In the genomic region with DNA sequence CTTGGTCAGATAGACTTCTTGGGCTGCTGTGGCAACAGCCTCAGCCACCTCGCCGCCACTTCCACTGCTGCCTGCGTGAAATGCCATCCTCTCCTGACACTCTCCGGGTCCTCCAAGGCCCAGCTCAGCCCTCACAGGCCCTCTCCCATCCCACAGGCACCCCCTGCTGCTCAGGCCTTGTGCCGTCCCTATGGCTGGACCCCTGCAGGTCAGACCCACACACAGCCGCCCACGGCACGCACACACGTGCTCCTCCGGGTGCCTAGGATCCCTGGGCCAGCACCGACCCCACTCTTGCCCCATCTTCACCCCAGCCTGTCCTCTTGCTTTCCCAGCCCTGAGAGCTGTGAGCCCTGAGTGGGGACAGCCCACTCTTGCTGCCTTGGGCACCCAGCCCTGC, we compare ENCODE assay signal across 32 cellular contexts. TPM values are rescaled to one million over a fixed set of nuclear protein-coding genes. Genes with fewer than 3 reads are reported as not detected.
DNase-seq lines count a peak whose midpoint lies in the region; ATAC-seq and TF ChIP-seq lines count a peak whose summit lies in the region.
"Had no signal": no experiment of that assay in that cellular context is flagged by ENCODE, and none has a peak within 500 bp of the region (broad histone marks: within the 10 kb centered on the region; RNA-seq: fewer than 3 reads in every experiment).

No MANE protein-coding gene starts in this region.

- no peaks in the 10 kb centered on the region for H3K9me3 ChIP-seq in right atrium auricular region
- no peaks in the 10 kb centered on the region for H3K9me3 ChIP-seq in effector memory CD4-positive, alpha-beta T cell (ENCODE audit: control insufficient read depth, low read length)
- H3K9me3 ChIP-seq: BE2C, HAP-1, MG63, SJCRH30 had no signal

- no peak for ATAC-seq in activated T-cell treated with anti-CD3 and anti-CD28 coated beads, Interleukin-2, amount 50 U/mL, for 72 hours (replicated peaks in 1 of 2)
- no peak for ATAC-seq in GM19455 (IDR thresholded peaks at IDR 0.05; ENCODE audit: unreplicated experiment)
- ATAC-seq: GM23338, Right ventricle myocardium inferior had no signal

- no peak overlapping the region for H3K4me3 ChIP-seq in right atrium auricular region
- H3K4me3 ChIP-seq in effector memory CD4-positive, alpha-beta T cell (ENCODE audit: insufficient read depth, low read depth, low read length, poor library complexity, severe bottlenecking): no peak overlapping the region
- H3K4me3 ChIP-seq: GM23338, HAP-1, MG63, PC-9, SJCRH30 had no signal

- no peak for TF ChIP-seq CTCF in right atrium auricular region (IDR thresholded peaks at IDR 0.05)
- no peak for TF ChIP-seq CTCF in osteocyte (IDR thresholded peaks at IDR 0.05)
- no peak for TF ChIP-seq CTCF in type B pancreatic cell (conservative IDR thresholded peaks at IDR 0.05)

- H3K27me3 ChIP-seq in right atrium auricular region: peaks cover 0 to 8% of the 10 kb centered on the region in 2 donors
- H3K27me3 ChIP-seq in effector memory CD4-positive, alpha-beta T cell (replicated peaks; ENCODE audit: control insufficient read depth, insufficient read depth, low read length, poor library complexity, severe bottlenecking): no peaks in the 10 kb centered on the region
- H3K27me3 ChIP-seq: BE2C, SJCRH30 had no signal

- no peaks in the 10 kb centered on the region for H3K36me3 Mint-ChIP-seq in osteocyte (ENCODE audit: unreplicated experiment)
- no peaks in the 10 kb centered on the region for H3K36me3 Mint-ChIP-seq in type B pancreatic cell
- H3K36me3 Mint-ChIP-seq in activated T-cell treated with anti-CD3 and anti-CD28 coated beads, Interleukin-2, amount 50 U/mL, for 72 hours (ENCODE audit: insufficient read depth in 2 of 2): no peaks in the 10 kb centered on the region
- H3K36me3 Mint-ChIP-seq: CD14-positive monocyte; CD8-positive, alpha-beta memory T cell had no signal

- H3K4me1 ChIP-seq in right atrium auricular region: no peaks in the 10 kb centered on the region
- no peaks in the 10 kb centered on the region for H3K4me1 ChIP-seq in effector memory CD4-positive, alpha-beta T cell (ENCODE audit: control insufficient read depth, insufficient read depth, low read length, poor library complexity, severe bottlenecking)
- H3K4me1 ChIP-seq: BE2C, HAP-1, SJCRH30 had no signal

- H3K27ac Mint-ChIP-seq in osteocyte (ENCODE audit: unreplicated experiment) (no peak overlapping the region), type B pancreatic cell (no peak overlapping the region)
- no peak overlapping the region for H3K27ac Mint-ChIP-seq in activated T-cell treated with anti-CD3 and anti-CD28 coated beads, Interleukin-2, amount 50 U/mL, for 72 hours
- H3K27ac Mint-ChIP-seq: CD8-positive, alpha-beta memory T cell; GM23338 had no signal

- peak; percentile 54 for DNase-seq in cardiac septum (ENCODE audit: low spot score)
- no peak for DNase-seq in right atrium auricular region (ENCODE audit: low spot score)
- peak; percentile 37 for DNase-seq in islet precursor cell
- peak; percentile 82 for DNase-seq in osteocyte (ENCODE audit: extremely low spot score, unreplicated experiment)
- DNase-seq in type B pancreatic cell (ENCODE audit: extremely low spot score, unreplicated experiment): peak; percentile 62
- no peak for DNase-seq in effector memory CD4-positive, alpha-beta T cell
- no peak for DNase-seq in activated T-cell treated with anti-CD3 and anti-CD28 coated beads, Interleukin-2, amount 50 U/mL, for 72 hours
- DNase-seq: 8988T; ACHN; BE2C; CD8-positive, alpha-beta memory T cell; DMS 273 treated with DMSO at 0.1 percent for 48 hours; DMS79 treated with DMSO at 0.1 percent for 48 hours; IMR-90; KG1; MG63; NCI-H1105 treated with DMSO at 0.1 percent for 48 hours; NCI-H146; NCI-H1930; NCI-H2107; NCI-H446; NCI-H524 treated with DMSO at 0.1 percent for 48 hours; NCI-H82; NK-92 treated with Interleukin-12 subunit alpha and Interleukin-12 subunit beta, amount 100 ng/mL, for 24 hours; PC-9; SJCRH30 had no signal

- H3K9me3 Mint-ChIP-seq in osteocyte (ENCODE audit: unreplicated experiment) (no peaks in the 10 kb centered on the region), type B pancreatic cell (no peaks in the 10 kb centered on the region)
- peaks cover 0 to 2% of the 10 kb centered on the region in 2 donors for H3K9me3 Mint-ChIP-seq in activated T-cell treated with anti-CD3 and anti-CD28 coated beads, Interleukin-2, amount 50 U/mL, for 72 hours
- H3K9me3 Mint-ChIP-seq: CD8-positive, alpha-beta memory T cell; GM23338 had no signal

- H3K4me1 Mint-ChIP-seq in osteocyte (ENCODE audit: unreplicated experiment): no peaks in the 10 kb centered on the region
- H3K4me1 Mint-ChIP-seq in type B pancreatic cell (ENCODE audit: unreplicated experiment): peaks cover 6% of the 10 kb centered on the region
- no peaks in the 10 kb centered on the region for H3K4me1 Mint-ChIP-seq in activated T-cell treated with anti-CD3 and anti-CD28 coated beads, Interleukin-2, amount 50 U/mL, for 72 hours (ENCODE audit: low read depth)
- H3K4me1 Mint-ChIP-seq: CD14-positive monocyte; CD8-positive, alpha-beta memory T cell had no signal

- intact Hi-C loops in cardiac septum (cut with DNase I): no loop called here

- H3K27me3 Mint-ChIP-seq in osteocyte (ENCODE audit: unreplicated experiment) (peaks cover 23% of the 10 kb centered on the region), type B pancreatic cell (peaks cover 13% of the 10 kb centered on the region)
- H3K27me3 Mint-ChIP-seq in activated T-cell treated with anti-CD3 and anti-CD28 coated beads, Interleukin-2, amount 50 U/mL, for 72 hours (ENCODE audit: low read depth): peaks cover 29% of the 10 kb centered on the region

- no peak overlapping the region for H3K4me3 Mint-ChIP-seq in osteocyte (ENCODE audit: unreplicated experiment)
- no peak overlapping the region for H3K4me3 Mint-ChIP-seq in type B pancreatic cell
- H3K4me3 Mint-ChIP-seq in activated T-cell treated with anti-CD3 and anti-CD28 coated beads, Interleukin-2, amount 50 U/mL, for 72 hours: no peak overlapping the region
- H3K4me3 Mint-ChIP-seq: CD14-positive monocyte; CD8-positive, alpha-beta memory T cell; GM23338 had no signal

- H3K27ac ChIP-seq in right atrium auricular region: no peak overlapping the region
- no peak overlapping the region for H3K27ac ChIP-seq in effector memory CD4-positive, alpha-beta T cell (ENCODE audit: insufficient read depth, low read length, poor library complexity, severe bottlenecking)
- H3K27ac ChIP-seq: PC-9, SJCRH30 had no signal

- no peaks in the 10 kb centered on the region for H3K36me3 ChIP-seq in right atrium auricular region
- no peaks in the 10 kb centered on the region for H3K36me3 ChIP-seq in effector memory CD4-positive, alpha-beta T cell (ENCODE audit: control insufficient read depth, insufficient read depth, low read length)
- H3K36me3 ChIP-seq: BE2C, HAP-1, MG63, SJCRH30 had no signal

RNA-seq across cellular contexts. Expression of a gene that starts 19.7 kb away (rescaled TPM):
- total RNA-seq in cardiac septum (not detected), right atrium auricular region (not detected), osteocyte (not detected in 2 replicates), type B pancreatic cell (ENCODE audit: low replicate concordance) (4.3 TPM in 1 of 2 replicates, not detected in the other)
- total RNA-seq in activated T-cell treated with anti-CD3 and anti-CD28 coated beads, Interleukin-2, amount 50 U/mL, for 72 hours: not detected
- total RNA-seq: CD8-positive, alpha-beta memory T cell; IMR-90; PC-9; Right ventricle myocardium inferior; RPMI7951; SJCRH30 had no signal

RNA-seq across cellular contexts. Expression of a gene that starts 57.2 kb away (rescaled TPM):
- 11.5 TPM for total RNA-seq in cardiac septum
- 10 to 100 TPM; 43.4 to 55.1 TPM for total RNA-seq in right atrium auricular region
- 5.7 and 7.2 TPM in 2 replicates for total RNA-seq in osteocyte
- 2.4 and 7.9 TPM in 2 replicates for total RNA-seq in type B pancreatic cell (ENCODE audit: low replicate concordance)
- total RNA-seq in activated T-cell treated with anti-CD3 and anti-CD28 coated beads, Interleukin-2, amount 50 U/mL, for 72 hours: 1 to 10 TPM in 1 of 2 donors, under 1 TPM in 1; 0.44 to 1.0 TPM

Comparison
In these comparisons a context has a peak if more than half of its experiments do, and no peak if none do; other contexts are left out.
1. DNase-seq: peak in cardiac septum (single experiment), islet precursor cell (single experiment), osteocyte (single experiment) and type B pancreatic cell (single experiment); none in right atrium auricular region (single experiment), effector memory CD4-positive, alpha-beta T cell (0 of 3) and activated T-cell treated with anti-CD3 and anti-CD28 coated beads, Interleukin-2, amount 50 U/mL, for 72 hours (0 of 2).